Comparison of ENCODE assay signal across 8 cellular contexts in genomic region chr10:97407211-97407951, GRCh38. TPM values are rescaled to one million over a fixed set of nuclear protein-coding genes. Genes with fewer than 3 reads are reported as not detected.
A peak's percentile ranks its signal among the peaks of the same experiment; 100 is the strongest.
DNase-seq lines count a peak whose midpoint lies in the region; ATAC-seq and TF ChIP-seq lines count a peak whose summit lies in the region.

No MANE protein-coding gene starts in this region.

- H3K4me1 ChIP-seq in HCT116 (ENCODE audit: control insufficient read depth in 1 of 2, insufficient read depth in 2 of 2, low read length in 2 of 2): peaks cover 8 to 44% of the 10 kb centered on the region in 2 experiments; a peak in 3 of 4 replicates
- no peaks in the 10 kb centered on the region for H3K4me1 ChIP-seq in Loucy (ENCODE audit: insufficient read depth, low read length, poor library complexity, severe bottlenecking)
- H3K4me1 ChIP-seq in neuron (ENCODE audit: insufficient read depth, low read length): no peaks in the 10 kb centered on the region

- H3K9ac ChIP-seq in HCT116 (ENCODE audit: low read length): no peak overlapping the region
- H3K9ac ChIP-seq in Loucy (ENCODE audit: low read depth, low read length, poor library complexity, severe bottlenecking): no peak overlapping the region

- H3K79me2 ChIP-seq in HCT116 (ENCODE audit: insufficient read depth, low read length) (no peaks in the 10 kb centered on the region), Loucy (ENCODE audit: insufficient read depth, low read length) (no peaks in the 10 kb centered on the region)

- TF ChIP-seq CTCF in GM10248 (IDR thresholded peaks at IDR 0.05; ENCODE audit: control extremely low read depth, extremely low read depth, low read depth, missing control alignments): peak; percentile 88
- TF ChIP-seq CTCF in HCT116 (IDR thresholded peaks at IDR 0.05 in 2 of 3, conservative IDR thresholded peaks at IDR 0.05 in 1 of 3; ENCODE audit: borderline replicate concordance in 1 of 3, insufficient read depth in 1 of 3, low read depth in 2 of 3, low read length in 2 of 3): peak; percentile 76 to 97 (median 80)
- TF ChIP-seq CTCF in Loucy (conservative IDR thresholded peaks at IDR 0.05; ENCODE audit: low read length): peak; percentile 87
- TF ChIP-seq CTCF in fibroblast of villous mesenchyme (IDR thresholded peaks at IDR 0.05; ENCODE audit: insufficient read depth, low read depth, low read length): peak; percentile 79

- POLR2A ChIA-PET in GM10248 (lab: Yijun Ruan, JAX) (no interaction called here), HCT116 (lab: Charles Lee) (no interaction called here)

- H3K9me2 ChIP-seq in HCT116 (ENCODE audit: insufficient read depth): no peaks in the 10 kb centered on the region
- H3K9me2 ChIP-seq in Loucy (replicated peaks; ENCODE audit: low read depth, low read length): no peaks in the 10 kb centered on the region

- CTCF ChIA-PET in GM10248 (lab: Yijun Ruan, JAX): interaction anchor here (0.7 to 5.0 kb wide), 13 partner anchors 13 to 148 kb away, joined by 3 to 62 read pairs (median 3); no protein-coding TSS in a partner anchor
- CTCF ChIA-PET in HCT116 (lab: Charles Lee): interaction anchor here (1.0 to 1.6 kb wide), 2 partner anchors 205 kb away, joined by 3 to 4 read pairs; no protein-coding TSS in a partner anchor

- BruUV-seq in HCT116 (replicated peaks; lab: Mats Ljungman, UMichigan): no TSS peak

- TF ChIP-seq POLR2A in HCT116 (IDR thresholded peaks at IDR 0.05; ENCODE audit: borderline replicate concordance, extremely low read depth, insufficient read depth, insufficient read length): no peak

- intact Hi-C loops in HCT116 (cut with micrococcal nuclease): loop anchor here (1.0 to 2.0 kb wide), 3 partner anchors 39 to 205 kb away; partner anchors contain the start of genes EXOSC1 and ZDHHC16

- H3K4me2 ChIP-seq in HCT116 (ENCODE audit: low read length) (peak overlapping the region; percentile 83), Loucy (ENCODE audit: low read depth, low read length, poor library complexity, severe bottlenecking) (peak overlapping the region; percentile 58)

- peak overlapping the region; percentile 84 for H2AFZ ChIP-seq in HCT116 (ENCODE audit: low read depth, low read length, poor library complexity, severe bottlenecking)
- peak overlapping the region; percentile 79 for H2AFZ ChIP-seq in Loucy (ENCODE audit: low read length)
- no peak overlapping the region for H2AFZ ChIP-seq in neuron (ENCODE audit: low read depth, low read length)

- H3K9me3 ChIP-seq in HCT116 (ENCODE audit: control insufficient read depth in 1 of 2, insufficient read depth in 1 of 2, low read depth in 1 of 2, low read length in 2 of 2): no peaks in the 10 kb centered on the region
- no peaks in the 10 kb centered on the region for H3K9me3 ChIP-seq in Loucy (ENCODE audit: insufficient read depth, low read depth, low read length)
- H3K9me3 ChIP-seq in neuron (ENCODE audit: low read length): no peaks in the 10 kb centered on the region

- no peaks in the 10 kb centered on the region for H3F3A ChIP-seq in Loucy (ENCODE audit: low read depth)

- H3K36me3 ChIP-seq in HCT116 (ENCODE audit: control insufficient read depth in 1 of 2, insufficient read depth in 2 of 2, low read length in 2 of 2): no peaks in the 10 kb centered on the region
- H3K36me3 ChIP-seq in Loucy (ENCODE audit: insufficient read depth, low read length): no peaks in the 10 kb centered on the region
- H3K36me3 ChIP-seq in neuron (ENCODE audit: insufficient read depth, low read length): no peaks in the 10 kb centered on the region

- peak; percentile 96 for ATAC-seq in HCT116

- H3K4me3 ChIP-seq in HCT116 (replicated peaks in 1 of 2; ENCODE audit: low read depth in 1 of 2, low read length in 2 of 2) (peak overlapping the region; percentile 25 to 31), Loucy (ENCODE audit: low read length, poor library complexity, severe bottlenecking) (peak overlapping the region; percentile 53), fibroblast of villous mesenchyme (ENCODE audit: low read depth, low read length) (peak overlapping the region; percentile 23), neuron (ENCODE audit: low read length) (peak overlapping the region; percentile 22)

- 0 out of 2 replicates have a peak overlapping the region, but pooled peaks have one; percentile 25 for H3K27ac ChIP-seq in HCT116 (ENCODE audit: low read depth, low read length)

- peak; percentile 81 for TF ChIP-seq RAD21 in HCT116 (IDR thresholded peaks at IDR 0.05; ENCODE audit: low read depth)

- peak; percentile 80 for DNase-seq in GM10248 (ENCODE audit: extremely low spot score)
- DNase-seq in HCT116 (ENCODE audit: low read depth, low spot score): peak; percentile 77
- peak; percentile 71 for DNase-seq in RPMI7951 (ENCODE audit: low read depth)
- DNase-seq in activated effector memory CD4-positive, alpha-beta T cell treated with anti-CD3 and anti-CD28 coated beads, Interleukin-2, amount 50 U/mL, for 16 hours: peak; percentile 86
- DNase-seq in fibroblast of villous mesenchyme (ENCODE audit: low read depth): peak; percentile 81
- DNase-seq in putamen (ENCODE audit: low spot score): no peak

- H3K27me3 ChIP-seq in HCT116 (ENCODE audit: insufficient read depth, low read length) (no peaks in the 10 kb centered on the region), Loucy (ENCODE audit: insufficient read depth, low read length, poor library complexity, severe bottlenecking) (no peaks in the 10 kb centered on the region), neuron (ENCODE audit: insufficient read depth, low read length) (no peaks in the 10 kb centered on the region)

- H4K20me1 ChIP-seq in HCT116 (ENCODE audit: insufficient read depth) (no peaks in the 10 kb centered on the region), Loucy (ENCODE audit: insufficient read depth, low read length, poor library complexity, severe bottlenecking) (no peaks in the 10 kb centered on the region)

- RAD21 ChIA-PET in HCT116 (lab: Charles Lee; ENCODE audit: low non-redundant PET in 1 of 2, low total read pairs in 2 of 2, uncharacterized antibody in 2 of 2, unreplicated experiment in 2 of 2): no interaction called here

TF ChIP-seq in HCT116, 20 proteins besides CTCF, POLR2A, EP300 and RAD21 (continues in another document):
- TF ChIP-seq CBX3 (IDR thresholded peaks at IDR 0.05; ENCODE audit: low read depth): peak; percentile 48; the same call in 1 of the 2 replicates
- no peak for TF ChIP-seq ZFX (IDR thresholded peaks at IDR 0.05)
- TF ChIP-seq SIN3A (IDR thresholded peaks at IDR 0.05; ENCODE audit: low read depth): no peak
- TF ChIP-seq FOSL1 (IDR thresholded peaks at IDR 0.05; ENCODE audit: low read depth): no peak
- no peak for TF ChIP-seq ATF3 (IDR thresholded peaks at IDR 0.05)
- 0 out of 2 replicates have a peak, but pooled peaks have one; percentile 20 for TF ChIP-seq POLR2AphosphoS5 (IDR thresholded peaks at IDR 0.05; ENCODE audit: low read depth, low read length)
- TF ChIP-seq REST (IDR thresholded peaks at IDR 0.05; ENCODE audit: low read depth): no peak
- TF ChIP-seq EGR1 (IDR thresholded peaks at IDR 0.05; ENCODE audit: low read depth): no peak
- TF ChIP-seq SP1 (IDR thresholded peaks at IDR 0.05; ENCODE audit: low read depth): no peak
- no peak for TF ChIP-seq YY1 (IDR thresholded peaks at IDR 0.05; ENCODE audit: extremely low read depth, insufficient replicate concordance, low read depth, low read length)
- TF ChIP-seq MAX (IDR thresholded peaks at IDR 0.05): peak; percentile 37; the same call in 1 of the 2 replicates

RNA-seq across cellular contexts. Expression of gene RRP12, which starts 6.2 kb away (rescaled TPM):
- total RNA-seq in HCT116 (2021; ENCODE audit: unreplicated experiment) (67.0 TPM), fibroblast of villous mesenchyme (23.2 and 25.5 TPM in 2 replicates)
- 44.4 and 47.7 TPM in 2 replicates for polyA plus RNA-seq in HCT116 (2012)
- 13.4 and 15.4 TPM in 2 replicates for total RNA-seq in RPMI7951 (2014; rRNA removed; shearing (Covaris generic))

RNA-seq across cellular contexts. Expression of gene PGAM1, which starts 18.6 kb away (rescaled TPM):
- total RNA-seq in HCT116 (2021; ENCODE audit: unreplicated experiment) (497 TPM), fibroblast of villous mesenchyme (378 and 443 TPM in 2 replicates)
- polyA plus RNA-seq in HCT116 (2012): 584 and 661 TPM in 2 replicates
- 1,010 and 1,184 TPM in 2 replicates for total RNA-seq in RPMI7951 (2014; rRNA removed; shearing (Covaris generic))

RNA-seq across cellular contexts. Expression of gene EXOSC1, which starts 38.4 kb away (rescaled TPM):
- total RNA-seq in HCT116 (2021; ENCODE audit: unreplicated experiment) (38.9 TPM), fibroblast of villous mesenchyme (41.5 and 44.8 TPM in 2 replicates)
- polyA plus RNA-seq in HCT116 (2012): 44.7 and 53.0 TPM in 2 replicates
- 55.6 and 61.5 TPM in 2 replicates for total RNA-seq in RPMI7951 (2014; rRNA removed; shearing (Covaris generic))

RNA-seq across cellular contexts. Expression of gene ZDHHC16, which starts 38.6 kb away (rescaled TPM):
- total RNA-seq in HCT116 (2021; ENCODE audit: unreplicated experiment) (34.0 TPM), fibroblast of villous mesenchyme (60.6 and 69.1 TPM in 2 replicates)
- polyA plus RNA-seq in HCT116 (2012): 23.9 and 32.2 TPM in 2 replicates
- total RNA-seq in RPMI7951 (2014; rRNA removed; shearing (Covaris generic)): 47.3 and 51.7 TPM in 2 replicates
